Comparison of ENCODE assay signal across 19 cellular contexts in the genomic region with DNA sequence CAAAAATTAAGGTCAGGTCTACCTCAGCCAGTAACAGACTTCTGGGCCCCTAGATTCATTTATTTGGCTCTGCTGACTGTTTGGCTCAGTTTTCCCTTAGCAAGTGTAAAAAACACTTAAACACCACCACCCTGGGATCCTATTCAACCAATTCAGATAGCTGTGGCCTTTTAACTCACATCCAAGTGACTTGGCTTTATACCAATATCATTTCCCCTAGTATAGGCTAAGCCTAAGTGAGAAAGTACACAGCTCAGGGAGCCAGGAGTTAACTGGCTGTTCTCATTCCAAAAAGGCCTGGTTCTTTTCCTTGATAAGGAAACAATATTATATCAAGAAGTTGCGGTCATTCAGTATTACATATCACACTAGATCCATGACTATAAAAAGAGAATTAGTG.
"Had no signal": no experiment of that assay in that cellular context is flagged by ENCODE, and none has a peak within 500 bp of the region (broad histone marks: within the 10 kb centered on the region; RNA-seq: fewer than 3 reads in every experiment).

No MANE protein-coding gene starts in this region.

- ATAC-seq: activated CD8-positive, alpha-beta T cell treated with anti-CD3 and anti-CD28 coated beads, Interleukin-2, amount 10 ng/mL, durations not matched to agents 7 days and 5 days; body of pancreas; natural killer cell; right lobe of liver; stimulated activated naive CD8-positive, alpha-beta T cell treated with anti-CD3 and anti-CD28 coated beads, Interleukin-15, amount 100 ng/mL, for 72 hours had no signal

- H3K36me3 ChIP-seq: colonic mucosa, esophagus muscularis mucosa, prostate gland, right lobe of liver, spleen, upper lobe of left lung had no signal

- H3K9me3 ChIP-seq: body of pancreas, colonic mucosa, esophagus muscularis mucosa, prostate gland, right lobe of liver, spleen, testis, upper lobe of left lung had no signal

- H3K4me3 ChIP-seq: body of pancreas, colonic mucosa, esophagus muscularis mucosa, prostate gland, right lobe of liver, spleen, testis, upper lobe of left lung had no signal

- DNase-seq: activated CD4-positive, alpha-beta T cell treated with anti-CD3 and anti-CD28 coated beads for 48 hours; activated CD8-positive, alpha-beta memory T cell treated with anti-CD3 and anti-CD28 coated beads, Interleukin-2, amount 50 U/mL, for 4 hours; activated CD8-positive, alpha-beta T cell treated with anti-CD3 and anti-CD28 coated beads, Interleukin-2, amount 10 ng/mL, durations not matched to agents 7 days and 5 days; activated effector memory CD4-positive, alpha-beta T cell treated with anti-CD3 and anti-CD28 coated beads, Interleukin-2, amount 50 U/mL, for 16 hours; activated T-cell treated with anti-CD3 and anti-CD28 coated beads, Interleukin-2, amount 50 U/mL, for 48 hours; body of pancreas; central memory CD4-positive, alpha-beta T cell; colonic mucosa; hypothalamus; kidney; mesendoderm; natural killer cell; right lobe of liver; spleen; stimulated activated naive CD8-positive, alpha-beta T cell treated with anti-CD3 and anti-CD28 coated beads, Interleukin-15, amount 100 ng/mL, for 72 hours; testis; upper lobe of left lung had no signal

- H3K4me1 ChIP-seq: body of pancreas, colonic mucosa, prostate gland, right lobe of liver, spleen, testis, upper lobe of left lung had no signal

- H3K27ac ChIP-seq: body of pancreas, colonic mucosa, esophagus muscularis mucosa, prostate gland, right lobe of liver, testis, upper lobe of left lung had no signal

- H3K27me3 ChIP-seq: body of pancreas, colonic mucosa, esophagus muscularis mucosa, right lobe of liver, spleen, testis, upper lobe of left lung had no signal
